Comparison of ENCODE assay signal across 8 cellular contexts in genomic region chr7:5780801-5781496, GRCh38. TPM values are rescaled to one million over a fixed set of nuclear protein-coding genes. Genes with fewer than 3 reads are reported as not detected.
A peak's percentile ranks its signal among the peaks of the same experiment; 100 is the strongest.
DNase-seq lines count a peak whose midpoint lies in the region; ATAC-seq and TF ChIP-seq lines count a peak whose summit lies in the region.

No MANE protein-coding gene starts in this region.

- DNase-seq in HAP-1 (ENCODE audit: low spot score in 2 of 2), result peak in 1 of 2 experiments; percentile 40
- DNase-seq in MM.1S, result peak; percentile 7
- DNase-seq in activated T-helper 2 cell treated with anti-CD3 and anti-CD28 coated beads, Interferon-gamma antibody, Interleukin-2, Interleukin-4, amounts not matched to agents 10 μg/mL and 5 μg/mL and 100 μg/mL, durations not matched to agents 14 hours and 24 hours and 36 hours (ENCODE audit: low spot score), result peak; percentile 35
- no peak for DNase-seq in neural progenitor cell (ENCODE audit: low spot score)
- DNase-seq in type B pancreatic cell (ENCODE audit: extremely low spot score, unreplicated experiment), result peak; percentile 69
- DNase-seq in LoVo (ENCODE audit: low spot score), result no peak

- H4K20me1 ChIP-seq in MM.1S (ENCODE audit: insufficient read depth, low read length) (peaks cover 6% of the 10 kb centered on the region; the same call in 1 of the 2 replicates), neural progenitor cell (ENCODE audit: low read depth) (peaks cover 32% of the 10 kb centered on the region)

- H3K9ac ChIP-seq in MM.1S (ENCODE audit: low read length) (peak overlapping the region; percentile 71), neural progenitor cell (peak overlapping the region; percentile 79)

- no peaks in the 10 kb centered on the region for H3K27me3 Mint-ChIP-seq in activated T-helper 2 cell treated with anti-CD3 and anti-CD28 coated beads, Interferon-gamma antibody, Interleukin-2, Interleukin-4, amounts not matched to agents 10 μg/mL and 5 μg/mL and 100 μg/mL, durations not matched to agents 14 hours and 24 hours and 36 hours (ENCODE audit: low read depth)
- H3K27me3 Mint-ChIP-seq in neural progenitor cell (ENCODE audit: insufficient read depth, low read depth) (peaks cover 3% of the 10 kb centered on the region), type B pancreatic cell (no peaks in the 10 kb centered on the region)

- H3K36me3 Mint-ChIP-seq in activated T-helper 2 cell treated with anti-CD3 and anti-CD28 coated beads, Interferon-gamma antibody, Interleukin-2, Interleukin-4, amounts not matched to agents 10 μg/mL and 5 μg/mL and 100 μg/mL, durations not matched to agents 14 hours and 24 hours and 36 hours (ENCODE audit: low read depth), result peaks cover 32% of the 10 kb centered on the region
- H3K36me3 Mint-ChIP-seq in neural progenitor cell (peaks cover 19% of the 10 kb centered on the region), type B pancreatic cell (peaks cover 14% of the 10 kb centered on the region)

- peak; percentile 46 for ATAC-seq in GM18498 (IDR thresholded peaks at IDR 0.05; ENCODE audit: unreplicated experiment)
- ATAC-seq in gastroesophageal sphincter, result peak; percentile 77

- H3K4me1 Mint-ChIP-seq in activated T-helper 2 cell treated with anti-CD3 and anti-CD28 coated beads, Interferon-gamma antibody, Interleukin-2, Interleukin-4, amounts not matched to agents 10 μg/mL and 5 μg/mL and 100 μg/mL, durations not matched to agents 14 hours and 24 hours and 36 hours (ENCODE audit: low read depth), result peaks cover 32% of the 10 kb centered on the region
- H3K4me1 Mint-ChIP-seq in neural progenitor cell (peaks cover 11% of the 10 kb centered on the region), type B pancreatic cell (ENCODE audit: unreplicated experiment) (peaks cover 5% of the 10 kb centered on the region)

- H3K79me2 ChIP-seq in MM.1S (ENCODE audit: low read length) (peaks cover 34% of the 10 kb centered on the region), neural progenitor cell (ENCODE audit: low read depth) (peaks cover 50% of the 10 kb centered on the region)

- no peak overlapping the region for H2AFZ ChIP-seq in MM.1S (ENCODE audit: low read length)
- H2AFZ ChIP-seq in neural progenitor cell (replicated peaks), result peak overlapping the region; percentile 67

- H3F3A ChIP-seq in MM.1S (ENCODE audit: insufficient read depth, low read length) (peaks cover 15% of the 10 kb centered on the region), neural progenitor cell (ENCODE audit: low read depth) (no peaks in the 10 kb centered on the region)

- H3K9me2 ChIP-seq in MM.1S (replicated peaks; ENCODE audit: insufficient read depth, low read length), result no peaks in the 10 kb centered on the region

- H3K4me1 ChIP-seq in HAP-1 (no peaks in the 10 kb centered on the region), MM.1S (ENCODE audit: low read length) (peaks cover 15% of the 10 kb centered on the region), gastroesophageal sphincter (peaks cover 0 to 52% (median 0%) of the 10 kb centered on the region in 3 donors), neural progenitor cell (no peaks in the 10 kb centered on the region)

- H3K36me3 ChIP-seq in HAP-1 (replicated peaks), result peaks cover 19% of the 10 kb centered on the region
- no peaks in the 10 kb centered on the region for H3K36me3 ChIP-seq in MM.1S (replicated peaks; ENCODE audit: insufficient read depth, low read length)
- H3K36me3 ChIP-seq in gastroesophageal sphincter, result peaks cover 0 to 5% of the 10 kb centered on the region in 2 donors
- H3K36me3 ChIP-seq in neural progenitor cell, result peaks cover 4% of the 10 kb centered on the region

- in situ Hi-C loops in HAP-1 (cut with MboI; ENCODE audit: low sequenced_read_pairs), result no loop called here

- 0 to 7% methylated on average over 6 of the region's 85 CpGs for WGBS in gastroesophageal sphincter (ENCODE audit: low coverage in 1 of 2), 2 donors

- no peak for TF ChIP-seq EP300 in gastroesophageal sphincter (IDR thresholded peaks at IDR 0.05)

- H3K4me3 Mint-ChIP-seq in activated T-helper 2 cell treated with anti-CD3 and anti-CD28 coated beads, Interferon-gamma antibody, Interleukin-2, Interleukin-4, amounts not matched to agents 10 μg/mL and 5 μg/mL and 100 μg/mL, durations not matched to agents 14 hours and 24 hours and 36 hours (ENCODE audit: low read depth), result peak overlapping the region; percentile 83
- H3K4me3 Mint-ChIP-seq in neural progenitor cell, result peak overlapping the region; percentile 95
- peak overlapping the region; percentile 93 for H3K4me3 Mint-ChIP-seq in type B pancreatic cell

- TF ChIP-seq CTCF in MM.1S (IDR thresholded peaks at IDR 0.05; ENCODE audit: low read length), result no peak
- TF ChIP-seq CTCF in gastroesophageal sphincter (IDR thresholded peaks at IDR 0.05), result no peak
- no peak for TF ChIP-seq CTCF in neural progenitor cell (IDR thresholded peaks at IDR 0.05)
- TF ChIP-seq CTCF in type B pancreatic cell (conservative IDR thresholded peaks at IDR 0.05), result no peak

- H3K9me3 ChIP-seq in HAP-1, result no peaks in the 10 kb centered on the region; the same call in 1 of the 2 replicates
- no peaks in the 10 kb centered on the region for H3K9me3 ChIP-seq in MM.1S (replicated peaks; ENCODE audit: insufficient read depth, low read length)
- no peaks in the 10 kb centered on the region for H3K9me3 ChIP-seq in gastroesophageal sphincter
- no peaks in the 10 kb centered on the region for H3K9me3 ChIP-seq in neural progenitor cell (ENCODE audit: low read depth)

- H3K27me3 ChIP-seq in HAP-1 (ENCODE audit: low read depth) (no peaks in the 10 kb centered on the region), MM.1S (replicated peaks; ENCODE audit: insufficient read depth, low read length) (no peaks in the 10 kb centered on the region), gastroesophageal sphincter (no peaks in the 10 kb centered on the region), neural progenitor cell (no peaks in the 10 kb centered on the region)

- H3K9me3 Mint-ChIP-seq in activated T-helper 2 cell treated with anti-CD3 and anti-CD28 coated beads, Interferon-gamma antibody, Interleukin-2, Interleukin-4, amounts not matched to agents 10 μg/mL and 5 μg/mL and 100 μg/mL, durations not matched to agents 14 hours and 24 hours and 36 hours, result no peaks in the 10 kb centered on the region
- H3K9me3 Mint-ChIP-seq in neural progenitor cell (peaks cover 3% of the 10 kb centered on the region), type B pancreatic cell (no peaks in the 10 kb centered on the region)

- H3K4me3 ChIP-seq in HAP-1 (peak overlapping the region; percentile 63), MM.1S (ENCODE audit: low read length) (peak overlapping the region; percentile 68), gastroesophageal sphincter (peak overlapping the region; percentile 72 to 92), neural progenitor cell (peak overlapping the region; percentile 83)

- peak overlapping the region; percentile 86 for H3K4me2 ChIP-seq in MM.1S (ENCODE audit: low read depth, low read length)
- peak overlapping the region; percentile 97 for H3K4me2 ChIP-seq in neural progenitor cell

- H3K27ac Mint-ChIP-seq in activated T-helper 2 cell treated with anti-CD3 and anti-CD28 coated beads, Interferon-gamma antibody, Interleukin-2, Interleukin-4, amounts not matched to agents 10 μg/mL and 5 μg/mL and 100 μg/mL, durations not matched to agents 14 hours and 24 hours and 36 hours, result peak overlapping the region; percentile 86
- no peak overlapping the region for H3K27ac Mint-ChIP-seq in neural progenitor cell
- peak overlapping the region; percentile 92 for H3K27ac Mint-ChIP-seq in type B pancreatic cell

- intact Hi-C loops in activated T-helper 2 cell treated with anti-CD3 and anti-CD28 coated beads, Interferon-gamma antibody, Interleukin-2, Interleukin-4, amounts not matched to agents 10 μg/mL and 5 μg/mL and 100 μg/mL, durations not matched to agents 14 hours and 24 hours and 36 hours (cut with micrococcal nuclease), result loop anchor here (2.0 kb wide), 2 partner anchors 42 to 80 kb away; no protein-coding TSS in a partner anchor

- no peak for TF ChIP-seq POLR2A in gastroesophageal sphincter (IDR thresholded peaks at IDR 0.05)

- H3K27ac ChIP-seq in MM.1S (ENCODE audit: low read length), result peak overlapping the region; percentile 58; the same call in 1 of the 2 replicates
- peak overlapping the region; percentile 81 to 98 (median 94) for H3K27ac ChIP-seq in gastroesophageal sphincter
- H3K27ac ChIP-seq in neural progenitor cell, result peak overlapping the region; percentile 55

RNA-seq across cellular contexts. Expression of gene RNF216, which starts 0.5 kb away (rescaled TPM):
- 40.1 and 42.1 TPM in 2 replicates for total RNA-seq in activated T-helper 2 cell treated with anti-CD3 and anti-CD28 coated beads, Interferon-gamma antibody, Interleukin-2, Interleukin-4, amounts not matched to agents 10 μg/mL and 5 μg/mL and 100 μg/mL, durations not matched to agents 14 hours and 24 hours and 36 hours
- total RNA-seq in gastroesophageal sphincter (10 to 100 TPM; 48.1 to 82.6 (median 49.4) TPM), neural progenitor cell (ENCODE audit: low replicate concordance) (32.6 and 32.9 TPM in 2 replicates), type B pancreatic cell (ENCODE audit: low replicate concordance) (26.9 and 35.8 TPM in 2 replicates)

Comparison
In these comparisons a context has a peak if more than half of its experiments do, and no peak if none do; other contexts are left out.
1. DNase-seq: peak in MM.1S (single experiment), activated T-helper 2 cell treated with anti-CD3 and anti-CD28 coated beads, Interferon-gamma antibody, Interleukin-2, Interleukin-4, amounts not matched to agents 10 μg/mL and 5 μg/mL and 100 μg/mL, durations not matched to agents 14 hours and 24 hours and 36 hours (single experiment) and type B pancreatic cell (single experiment); none in neural progenitor cell (single experiment) and LoVo (single experiment).
2. Peak in every context shown above with its lines, with median percentiles within 50 percentile points of each other: H3K4me3 ChIP-seq, H3K27ac ChIP-seq and H3K4me3 Mint-ChIP-seq.